24 cellular contexts compared by ENCODE assay signal in the genomic region with DNA sequence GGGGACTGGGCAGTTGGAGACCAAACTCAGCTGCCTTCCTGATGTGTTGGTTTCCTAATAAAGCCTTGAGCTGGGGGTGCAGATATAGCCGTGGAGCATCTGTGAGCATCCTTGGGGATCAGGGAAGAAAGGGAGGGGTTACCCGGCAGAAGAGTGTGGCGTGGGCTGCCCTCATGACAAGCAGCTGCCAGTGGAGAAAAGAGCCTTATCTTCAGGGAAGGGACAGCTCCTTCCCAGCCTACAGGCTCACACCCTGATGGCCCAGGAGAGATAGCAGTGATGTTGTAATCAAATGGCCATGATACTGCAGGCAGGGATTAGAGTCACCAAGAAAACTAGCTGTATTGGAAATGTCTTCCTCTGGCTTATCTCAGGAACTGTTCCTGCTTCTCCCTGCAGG. TPM values are rescaled to one million over a fixed set of nuclear protein-coding genes. Genes with fewer than 3 reads are reported as not detected.
DNase-seq lines count a peak whose midpoint lies in the region; ATAC-seq and TF ChIP-seq lines count a peak whose summit lies in the region.
"Had no signal": no experiment of that assay in that cellular context is flagged by ENCODE, and none has a peak within 500 bp of the region (broad histone marks: within the 10 kb centered on the region; RNA-seq: fewer than 3 reads in every experiment).

No MANE protein-coding gene starts in this region.

- ATAC-seq in Right ventricle myocardium inferior (peak; percentile 77), upper lobe of right lung (no peak), aorta (ENCODE audit: low FRiP score) (no peak), HG02970 (IDR thresholded peaks at IDR 0.05; ENCODE audit: low FRiP score, unreplicated experiment) (no peak)
- ATAC-seq: GM12878, HepG2, sciatic nerve had no signal

- H3K4me1 ChIP-seq in right atrium auricular region: peaks cover 0 to 22% of the 10 kb centered on the region in 2 donors
- peaks cover 2% of the 10 kb centered on the region for H3K4me1 ChIP-seq in mesendoderm (ENCODE audit: control insufficient read depth, low read depth, low read length)
- H3K4me1 ChIP-seq in upper lobe of right lung: no peaks in the 10 kb centered on the region
- no peaks in the 10 kb centered on the region for H3K4me1 ChIP-seq in aorta (ENCODE audit: control insufficient read depth in 1 of 2, insufficient read depth in 2 of 2, low read length in 2 of 2)
- H3K4me1 ChIP-seq: A549, stomach, upper lobe of left lung had no signal

- H3K27me3 ChIP-seq in right atrium auricular region: no peaks in the 10 kb centered on the region
- no peaks in the 10 kb centered on the region for H3K27me3 ChIP-seq in mesendoderm (ENCODE audit: insufficient read depth, low read length, poor library complexity)
- peaks cover 9% of the 10 kb centered on the region for H3K27me3 ChIP-seq in upper lobe of right lung
- no peaks in the 10 kb centered on the region for H3K27me3 ChIP-seq in aorta (ENCODE audit: control insufficient read depth in 1 of 2, insufficient read depth in 2 of 2, low read length in 1 of 2)
- H3K27me3 ChIP-seq: heart right ventricle, upper lobe of left lung had no signal

- H3K4me3 Mint-ChIP-seq in brain: peak overlapping the region in 2 of 5 experiments; percentile 25 to 33
- H3K4me3 Mint-ChIP-seq in Calu3 (ENCODE audit: low read depth, unreplicated experiment): no peak overlapping the region
- H3K4me3 Mint-ChIP-seq: activated B cell treated with CpG ODN at 0.5 μM for 24 hours; activated naive CD4-positive, alpha-beta T cell treated with anti-CD3 and anti-CD28 coated beads, Interleukin-2, amount 10 ng/mL, durations not matched to agents 7 days and 5 days; B cell; nephron progenitor cell had no signal

- no peaks in the 10 kb centered on the region for H3K9me3 ChIP-seq in right atrium auricular region
- no peaks in the 10 kb centered on the region for H3K9me3 ChIP-seq in upper lobe of right lung
- no peaks in the 10 kb centered on the region for H3K9me3 ChIP-seq in aorta (ENCODE audit: control insufficient read depth, low read length)
- H3K9me3 ChIP-seq: A549, heart right ventricle, stomach, upper lobe of left lung had no signal

- H3K27ac Mint-ChIP-seq in brain: peak overlapping the region in 4 of 5 experiments; percentile 7 to 97 (median 56)
- H3K27ac Mint-ChIP-seq in Calu3 (ENCODE audit: unreplicated experiment): no peak overlapping the region
- H3K27ac Mint-ChIP-seq: activated B cell treated with CpG ODN at 0.5 μM for 24 hours; activated naive CD4-positive, alpha-beta T cell treated with anti-CD3 and anti-CD28 coated beads, Interleukin-2, amount 10 ng/mL, durations not matched to agents 7 days and 5 days; B cell; nephron progenitor cell had no signal

- no peaks in the 10 kb centered on the region for H3K36me3 ChIP-seq in right atrium auricular region
- H3K36me3 ChIP-seq in mesendoderm (ENCODE audit: control insufficient read depth, insufficient read depth, low read length): no peaks in the 10 kb centered on the region
- no peaks in the 10 kb centered on the region for H3K36me3 ChIP-seq in upper lobe of right lung
- H3K36me3 ChIP-seq in aorta (ENCODE audit: control insufficient read depth in 1 of 2, insufficient read depth in 2 of 2, low read length in 1 of 2): no peaks in the 10 kb centered on the region
- H3K36me3 ChIP-seq: heart right ventricle, stomach, upper lobe of left lung had no signal

- intact Hi-C loops in Right ventricle myocardium inferior (cut with DNase I) (loop anchor here (5.0 kb wide), 1 partner anchor 48 kb away; no protein-coding TSS in a partner anchor), upper lobe of right lung (cut with DNase I) (no loop called here), aorta (cut with DNase I) (no loop called here), Calu3 (cut with micrococcal nuclease; ENCODE audit: unreplicated experiment) (no loop called here)

- WGBS in mesendoderm (ENCODE audit: extremely low coverage, insufficient coverage, low lambda C conversion rate): no CpG with 5 or more reads among the region's 3 CpGs
- 65 to 66% methylated on average over 3 of the region's 3 CpGs for whole genome bisulfite sequencing in aorta, 2 donors

- H3K9me3 Mint-ChIP-seq in brain (peaks cover 0 to 3% (median 0%) of the 10 kb centered on the region in 5 experiments), Calu3 (ENCODE audit: low read depth, unreplicated experiment) (no peaks in the 10 kb centered on the region)
- H3K9me3 Mint-ChIP-seq: activated naive CD4-positive, alpha-beta T cell treated with anti-CD3 and anti-CD28 coated beads, Interleukin-2, amount 10 ng/mL, durations not matched to agents 7 days and 5 days; nephron progenitor cell had no signal

- H3K27me3 Mint-ChIP-seq in brain (no peaks in the 10 kb centered on the region), Calu3 (ENCODE audit: unreplicated experiment) (peaks cover 96% of the 10 kb centered on the region)

- H3K4me2 ChIP-seq in mesendoderm (ENCODE audit: low read length): no peak overlapping the region
- H3K4me2 ChIP-seq: A549 had no signal

- peak overlapping the region in 1 of 2 donors; percentile 18 for H3K27ac ChIP-seq in right atrium auricular region
- no peak overlapping the region for H3K27ac ChIP-seq in mesendoderm (ENCODE audit: low read depth, low read length)
- H3K27ac ChIP-seq in upper lobe of right lung: no peak overlapping the region
- no peak overlapping the region for H3K27ac ChIP-seq in aorta (ENCODE audit: low read depth in 1 of 2, low read length in 2 of 2)
- H3K27ac ChIP-seq: A549, stomach, upper lobe of left lung had no signal

- H3K79me1 ChIP-seq in mesendoderm (ENCODE audit: low read length): peaks cover 2% of the 10 kb centered on the region

- H2AK5ac ChIP-seq in mesendoderm (ENCODE audit: low read length): no peak overlapping the region

- no peak overlapping the region for H4K5ac ChIP-seq in mesendoderm (ENCODE audit: low read length)

- H3K18ac ChIP-seq in mesendoderm (ENCODE audit: low read length): no peak overlapping the region

- H3K4me1 Mint-ChIP-seq in brain (peaks cover 57% of the 10 kb centered on the region), Calu3 (ENCODE audit: low read depth, unreplicated experiment) (no peaks in the 10 kb centered on the region)
- H3K4me1 Mint-ChIP-seq: activated B cell treated with CpG ODN at 0.5 μM for 24 hours; activated naive CD4-positive, alpha-beta T cell treated with anti-CD3 and anti-CD28 coated beads, Interleukin-2, amount 10 ng/mL, durations not matched to agents 7 days and 5 days; B cell had no signal

- no peaks in the 10 kb centered on the region for H3K79me2 ChIP-seq in mesendoderm (ENCODE audit: control insufficient read depth, insufficient read depth, low read length)

- no peak overlapping the region for H3K56ac ChIP-seq in mesendoderm (ENCODE audit: low read length)

- no peak overlapping the region for H3K9ac ChIP-seq in mesendoderm (ENCODE audit: low read length)

- no TSS peak for BruUV-seq in Calu3 (replicated peaks; lab: Mats Ljungman, UMichigan)

- H3K36me3 Mint-ChIP-seq in brain (peaks cover 3% of the 10 kb centered on the region), Calu3 (ENCODE audit: insufficient read depth, unreplicated experiment) (no peaks in the 10 kb centered on the region)
- H3K36me3 Mint-ChIP-seq: activated naive CD4-positive, alpha-beta T cell treated with anti-CD3 and anti-CD28 coated beads, Interleukin-2, amount 10 ng/mL, durations not matched to agents 7 days and 5 days had no signal

- H4K8ac ChIP-seq in mesendoderm (ENCODE audit: low read depth, low read length): no peak overlapping the region

- H3K4me3 ChIP-seq in right atrium auricular region (no peak overlapping the region), mesendoderm (ENCODE audit: low read length) (no peak overlapping the region), upper lobe of right lung (no peak overlapping the region), aorta (ENCODE audit: low read length in 2 of 2) (no peak overlapping the region)
- H3K4me3 ChIP-seq: A549, GM12878, heart right ventricle, stomach, upper lobe of left lung had no signal

- no peak overlapping the region for H2BK15ac ChIP-seq in mesendoderm (replicated peaks; ENCODE audit: low read depth)

- H3K23ac ChIP-seq in mesendoderm (ENCODE audit: low read length): no peak overlapping the region

- H2BK120ac ChIP-seq in mesendoderm (ENCODE audit: low read depth, low read length): no peak overlapping the region

- TF ChIP-seq CTCF in right atrium auricular region (IDR thresholded peaks at IDR 0.05) (no peak), brain (conservative IDR thresholded peaks at IDR 0.05) (no peak), upper lobe of right lung (IDR thresholded peaks at IDR 0.05) (no peak), Calu3 (IDR thresholded peaks at IDR 0.05; ENCODE audit: unreplicated experiment) (no peak)

- H2BK5ac ChIP-seq in mesendoderm (ENCODE audit: low read length): no peak overlapping the region

- CTCF ChIA-PET in Calu3 (lab: Charles Lee): no interaction called here

- H3K4ac ChIP-seq in mesendoderm (ENCODE audit: low read depth, low read length): no peak overlapping the region

- no peak for DNase-seq in Right ventricle myocardium inferior (ENCODE audit: missing footprints)
- DNase-seq in right atrium auricular region (ENCODE audit: low spot score): no peak
- DNase-seq in mesendoderm: peak; percentile 94
- no peak for DNase-seq in upper lobe of right lung
- no peak for DNase-seq in aorta
- DNase-seq in Calu3: no peak
- DNase-seq: activated B cell treated with CpG ODN at 0.5 μM for 24 hours; activated naive CD4-positive, alpha-beta T cell treated with anti-CD3 and anti-CD28 coated beads, Interleukin-2, amount 10 ng/mL, durations not matched to agents 7 days and 5 days; DND-41; heart right ventricle; NCI-H1694 treated with DMSO at 0.1 percent for 48 hours; NCI-H2227 treated with DMSO at 0.1 percent for 48 hours; NCI-H69; nephron progenitor cell; stimulated activated CD8-positive, alpha-beta memory T cell treated with anti-CD3 and anti-CD28 coated beads, Interleukin-4, amount 100 ng/mL, for 48 hours; stomach; upper lobe of left lung had no signal

RNA-seq across cellular contexts. Expression of gene NFASC, which starts 10.8 kb away (rescaled TPM):
- 10.5 TPM for total RNA-seq in Right ventricle myocardium inferior
- total RNA-seq in right atrium auricular region: 10 to 100 TPM; 38.5 to 45.9 TPM
- 54.4 TPM for polyA plus RNA-seq in brain (ENCODE audit: insufficient read depth, low read depth, low replicate concordance)
- polyA plus RNA-seq in mesendoderm (2013, experiment 1 of 2): 15.8 TPM
- polyA plus RNA-seq in mesendoderm (2013, experiment 2 of 2): 16.6 TPM
- total RNA-seq in upper lobe of right lung: 24.1 TPM
- 10 to 100 TPM; 36.2 to 92.7 TPM for total RNA-seq in aorta
- polyA plus RNA-seq in aorta: 10 to 100 TPM in 1 of 2 donors, 1 to 10 TPM in 1; 4.3 to 29.3 TPM
- total RNA-seq in Calu3 (2022): not detected in 2 replicates
- total RNA-seq: HepG2 had no signal
- polyA plus RNA-seq: HepG2 had no signal

Comparison
In these comparisons a context has a peak if more than half of its experiments do, and no peak if none do; other contexts are left out.
1. RNA of gene NFASC, which starts 10.8 kb away (total RNA-seq): 36.2 to 92.7 TPM in aorta, 38.5 to 45.9 TPM in right atrium auricular region, 24.1 TPM in upper lobe of right lung (single experiment) and 10.5 TPM in Right ventricle myocardium inferior (single experiment); not detected in Calu3; every median in the first group is over 10 times any median in the second.